In the genomic region with DNA sequence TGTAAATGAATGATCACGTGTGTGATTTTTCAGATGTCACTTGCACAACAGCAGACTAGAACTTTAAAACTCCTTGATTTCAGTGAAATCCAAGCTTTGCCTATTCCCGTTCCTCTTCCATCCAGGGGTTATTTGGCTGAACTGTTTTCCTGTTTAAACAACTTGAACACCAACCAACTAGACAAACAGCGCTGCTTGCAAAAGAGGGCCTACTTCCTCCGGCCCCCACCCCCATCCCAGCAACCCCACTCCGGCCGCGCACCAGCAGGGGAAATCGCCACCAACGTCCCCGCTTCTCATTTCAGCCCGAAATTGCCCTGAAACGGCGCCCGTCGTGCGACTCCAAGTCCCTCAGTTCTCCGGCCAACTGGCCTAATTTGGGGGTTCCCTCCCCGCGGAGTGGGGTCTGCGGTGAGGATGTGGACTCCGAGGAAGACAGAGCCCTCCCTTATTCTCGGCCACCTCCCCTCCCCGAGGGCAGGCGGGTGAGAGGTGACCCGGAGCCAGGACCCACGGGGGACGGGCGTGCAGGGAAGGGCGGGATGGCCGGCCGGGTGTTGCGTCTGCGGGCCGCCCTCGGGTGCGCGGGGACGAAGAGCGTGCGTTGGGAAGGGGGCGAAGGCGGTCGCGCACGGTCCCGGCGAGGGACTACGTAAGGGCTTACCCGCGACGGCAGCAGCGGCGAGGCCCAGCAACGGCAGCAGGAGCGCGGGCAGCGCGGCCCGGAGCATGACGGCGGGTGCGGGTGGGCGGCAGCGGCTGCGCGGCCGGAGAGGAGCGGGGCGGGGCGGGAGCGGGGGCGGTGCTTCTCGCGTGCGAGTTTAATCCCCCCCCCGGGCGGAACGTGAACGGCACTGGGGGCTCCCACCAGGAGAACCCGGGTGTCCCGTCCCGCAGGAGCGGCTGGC, we compare ENCODE assay signal across 8 cellular contexts. TPM values are rescaled to one million over a fixed set of nuclear protein-coding genes. Genes with fewer than 3 reads are reported as not detected.
DNase-seq lines count a peak whose midpoint lies in the region; ATAC-seq and TF ChIP-seq lines count a peak whose summit lies in the region.

A gene with protein sequence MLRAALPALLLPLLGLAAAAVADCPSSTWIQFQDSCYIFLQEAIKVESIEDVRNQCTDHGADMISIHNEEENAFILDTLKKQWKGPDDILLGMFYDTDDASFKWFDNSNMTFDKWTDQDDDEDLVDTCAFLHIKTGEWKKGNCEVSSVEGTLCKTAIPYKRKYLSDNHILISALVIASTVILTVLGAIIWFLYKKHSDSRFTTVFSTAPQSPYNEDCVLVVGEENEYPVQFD (minus strand): TSS at position 741 of the 908 bp plus-strand sequence. CDS start 10 bp downstream, at position 731.

- H3K4me3 ChIP-seq in CD8-positive, alpha-beta memory T cell (ENCODE audit: low read length), result peak within 1 kb of the TSS; percentile 29
- peak within 1 kb of the TSS; percentile 96 for H3K4me3 ChIP-seq in WERI-Rb-1 (ENCODE audit: low read depth, low read length)
- H3K4me3 ChIP-seq in Karpas-422 (ENCODE audit: low read length), result no peak within 1 kb of the TSS

- H3K9me2 ChIP-seq in Karpas-422 (replicated peaks; ENCODE audit: insufficient read depth, low read length), result no peaks in the 10 kb centered on the region

- POLR2A ChIA-PET in CD8-positive, alpha-beta memory T cell (lab: Charles Lee), result no interaction called here

- CTCF ChIA-PET in CD8-positive, alpha-beta memory T cell (lab: Charles Lee), result no interaction called here

- H3K36me3 Mint-ChIP-seq in CD8-positive, alpha-beta memory T cell, result peaks cover 0 to 3% (median 0%) of the 10 kb centered on the region in 3 donors

- no peaks in the 10 kb centered on the region for H3K9me3 Mint-ChIP-seq in CD8-positive, alpha-beta memory T cell

- H3K27me3 ChIP-seq in CD8-positive, alpha-beta memory T cell (ENCODE audit: insufficient read depth, low read length, poor library complexity, severe bottlenecking), result no peaks in the 10 kb centered on the region
- no peaks in the 10 kb centered on the region for H3K27me3 ChIP-seq in WERI-Rb-1 (ENCODE audit: insufficient read depth, low read depth, severe bottlenecking)
- no peaks in the 10 kb centered on the region for H3K27me3 ChIP-seq in Karpas-422 (ENCODE audit: low read length)

- H2AFZ ChIP-seq in Karpas-422 (ENCODE audit: low read length), result no peak within 1 kb of the TSS

- no peaks in the 10 kb centered on the region for H3K36me3 ChIP-seq in CD8-positive, alpha-beta memory T cell (ENCODE audit: insufficient read depth, low read length)
- H3K36me3 ChIP-seq in WERI-Rb-1 (no peaks in the 10 kb centered on the region), Karpas-422 (ENCODE audit: insufficient read depth, low read length) (no peaks in the 10 kb centered on the region)

- H3K79me2 ChIP-seq in Karpas-422 (ENCODE audit: low read length), result no peaks in the 10 kb centered on the region

- H3K27ac ChIP-seq in CD8-positive, alpha-beta memory T cell (ENCODE audit: low read depth, low read length), result no peak within 1 kb of the TSS
- H3K27ac ChIP-seq in WERI-Rb-1, result peak within 1 kb of the TSS; percentile 46
- peak within 1 kb of the TSS; percentile 25 for H3K27ac ChIP-seq in cingulate gyrus (ENCODE audit: low read depth, low read length)
- no peak within 1 kb of the TSS for H3K27ac ChIP-seq in Karpas-422 (ENCODE audit: low read length)

- no peaks in the 10 kb centered on the region for H3K9me3 ChIP-seq in CD8-positive, alpha-beta memory T cell (ENCODE audit: low read length)
- H3K9me3 ChIP-seq in WERI-Rb-1 (ENCODE audit: severe bottlenecking) (no peaks in the 10 kb centered on the region), Karpas-422 (ENCODE audit: low read length) (no peaks in the 10 kb centered on the region)

- H3K9ac ChIP-seq in Karpas-422 (ENCODE audit: low read length), result no peak within 1 kb of the TSS

- peak within 1 kb of the TSS; percentile 63 to 88 (median 79) for H3K4me3 Mint-ChIP-seq in CD8-positive, alpha-beta memory T cell

- ATAC-seq in GM19395 (IDR thresholded peaks at IDR 0.05; ENCODE audit: unreplicated experiment), result peak; percentile 67

- H3K4me1 ChIP-seq in CD8-positive, alpha-beta memory T cell (ENCODE audit: insufficient read depth, low read length), result peaks cover 7% of the 10 kb centered on the region
- no peaks in the 10 kb centered on the region for H3K4me1 ChIP-seq in Karpas-422 (ENCODE audit: low read length)

- DNase-seq in CD8-positive, alpha-beta memory T cell, result peak in 2 of 5 donors; percentile 5 to 6
- peak; percentile 27 for DNase-seq in HK-2 (ENCODE audit: unreplicated experiment)
- DNase-seq in WERI-Rb-1, result peak; percentile 74
- DNase-seq in left kidney (ENCODE audit: low read depth, low spot score), result peak; percentile 81
- peak; percentile 23 for DNase-seq in stimulated activated CD4-positive, alpha-beta T cell treated with anti-CD3 and anti-CD28 coated beads, Interleukin-1b, Interleukin-23, amount 100 ng/mL, for 48 hours
- no peak for DNase-seq in Karpas-422

- peaks cover 13 to 28% (median 23%) of the 10 kb centered on the region in 3 donors for H3K4me1 Mint-ChIP-seq in CD8-positive, alpha-beta memory T cell

- H3K27me3 Mint-ChIP-seq in CD8-positive, alpha-beta memory T cell, result peaks cover 15 to 29% of the 10 kb centered on the region in 2 donors

- H4K20me1 ChIP-seq in Karpas-422 (ENCODE audit: insufficient read depth, low read depth, low read length), result no peaks in the 10 kb centered on the region

- TF ChIP-seq CTCF in WERI-Rb-1 (IDR thresholded peaks at IDR 0.05; ENCODE audit: low read depth, low read length), result no peak

- H3K27ac Mint-ChIP-seq in CD8-positive, alpha-beta memory T cell, result peak within 1 kb of the TSS in 1 of 8 donors; percentile 2

- H3K4me2 ChIP-seq in Karpas-422 (ENCODE audit: low read depth, low read length, poor library complexity, severe bottlenecking), result no peak within 1 kb of the TSS

RNA-seq across cellular contexts. Expression of the gene that starts here (rescaled TPM):
- total RNA-seq in CD8-positive, alpha-beta memory T cell, result under 1 TPM; 0.70 to 0.75 TPM
- 0.28 TPM for polyA plus RNA-seq in CD8-positive, alpha-beta memory T cell
- total RNA-seq in Karpas-422 (2014; rRNA removed; shearing (Covaris generic); ENCODE audit: low replicate concordance), result not detected in 2 replicates

Comparison
In these comparisons a context has a peak if more than half of its experiments do, and no peak if none do; other contexts are left out.
1. H3K27ac ChIP-seq: peak in WERI-Rb-1 (single experiment) and cingulate gyrus (single experiment); none in CD8-positive, alpha-beta memory T cell (single experiment) and Karpas-422 (single experiment).